In genomic region chr1:42700006-42700405, GRCh38 we compare ENCODE assay signal across 1 cellular context.
TF ChIP-seq lines count a peak whose summit lies in the region.

No MANE protein-coding gene starts in this region.

TF ChIP-seq in IMR-90, 13 proteins besides CTCF, POLR2A, EP300 and RAD21:
- TF ChIP-seq RCOR1 (IDR thresholded peaks at IDR 0.05; ENCODE audit: insufficient replicate concordance, low read length) (no peak), NFE2L2 (IDR thresholded peaks at IDR 0.05; ENCODE audit: low read depth, low read length) (no peak), USF2 (IDR thresholded peaks at IDR 0.05; ENCODE audit: low read depth, low read length) (no peak), ELK1 (IDR thresholded peaks at IDR 0.05; ENCODE audit: borderline replicate concordance, low read depth, low read length) (no peak), CHD1 (IDR thresholded peaks at IDR 0.05; ENCODE audit: low read depth, low read length) (no peak), MXI1 (IDR thresholded peaks at IDR 0.05; ENCODE audit: borderline replicate concordance, low read depth, low read length) (no peak), RFX5 (IDR thresholded peaks at IDR 0.05; ENCODE audit: low read depth, low read length) (no peak)
